1 cellular context compared by ENCODE assay signal in genomic region chr15:34331809-34332208, GRCh38.
A peak's percentile ranks its signal among the peaks of the same experiment; 100 is the strongest.
TF ChIP-seq lines count a peak whose summit lies in the region.

No MANE protein-coding gene starts in this region.

TF ChIP-seq in GM12878, 131 proteins besides CTCF, POLR2A, EP300 and RAD21:
- no peak for TF ChIP-seq TARDBP (IDR thresholded peaks at IDR 0.05; ENCODE audit: borderline replicate concordance)
- no peak; the same call in 1 of the 2 replicates for TF ChIP-seq NBN (IDR thresholded peaks at IDR 0.05)
- TF ChIP-seq RUNX3 (IDR thresholded peaks at IDR 0.05; ENCODE audit: low read length) = peak; percentile 61
